1 cellular context compared by ENCODE assay signal in the genomic region with DNA sequence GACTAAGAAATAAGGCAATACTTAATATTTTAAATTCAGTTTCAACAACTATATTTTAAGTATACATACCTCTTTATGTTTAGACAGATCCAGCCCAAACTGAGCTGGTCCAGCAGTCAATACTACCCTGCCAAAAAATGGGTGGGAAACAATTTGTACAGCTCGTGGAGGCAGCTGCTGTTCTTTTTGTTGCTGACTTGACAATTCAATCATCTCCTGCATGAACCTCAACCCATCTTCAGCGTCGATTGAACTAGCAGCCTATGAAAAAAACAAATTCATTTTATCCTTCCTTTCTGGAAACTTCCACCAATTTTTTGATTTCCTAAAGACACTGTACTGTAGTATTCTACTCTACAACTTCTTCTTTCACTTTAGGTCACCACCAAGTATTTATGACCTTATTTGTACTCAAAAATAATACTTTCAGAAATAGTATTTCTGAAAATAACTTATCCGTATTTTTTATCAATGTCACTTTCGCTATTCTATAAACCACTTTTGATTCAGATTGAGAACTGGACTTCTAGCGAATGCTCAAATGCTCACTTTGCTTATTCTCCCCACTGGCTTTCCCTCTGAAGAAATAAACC.
A peak's percentile ranks its signal among the peaks of the same experiment; 100 is the strongest.
TF ChIP-seq lines count a peak whose summit lies in the region.

No MANE protein-coding gene starts in this region.

TF ChIP-seq in HepG2, 621 proteins besides CTCF, POLR2A, EP300 and RAD21:
- TF ChIP-seq MAFK (conservative IDR thresholded peaks at IDR 0.05 in 1 of 2, IDR thresholded peaks at IDR 0.05 in 1 of 2; ENCODE audit: low read length in 2 of 2) (peak; percentile 70 to 81), MAFF (IDR thresholded peaks at IDR 0.05; ENCODE audit: low read depth, low read length) (peak; percentile 76), SIN3A (IDR thresholded peaks at IDR 0.05; ENCODE audit: borderline replicate concordance, low read depth, low read length) (no peak)
